1 cellular context compared by ENCODE assay signal in genomic region chr2:171433763-171434670, GRCh38.
TF ChIP-seq lines count a peak whose summit lies in the region.

Gene DCAF17, plus strand, starts transcription at chr2:171434226. Its CDS starts 352 bp downstream, at chr2:171434578.
Gene METTL8, minus strand, starts transcription at chr2:171433990. Its CDS starts 41,805 bp downstream, at chr2:171392185.

TF ChIP-seq in GM12878, 131 proteins besides CTCF, POLR2A, EP300 and RAD21 (continued from another document and continues in another):
- TF ChIP-seq E4F1 (IDR thresholded peaks at IDR 0.05; ENCODE audit: borderline replicate concordance, partially characterized antibody): peak; percentile 72
- TF ChIP-seq ZNF384 (IDR thresholded peaks at IDR 0.05; ENCODE audit: borderline replicate concordance, low read depth, low read length): no peak
- TF ChIP-seq TARDBP (IDR thresholded peaks at IDR 0.05; ENCODE audit: borderline replicate concordance): 0 out of 2 replicates have a peak, but pooled peaks have one; percentile 45
- TF ChIP-seq ETV6 (conservative IDR thresholded peaks at IDR 0.05 in 1 of 2, IDR thresholded peaks at IDR 0.05 in 1 of 2; ENCODE audit: borderline replicate concordance in 1 of 2, low read depth in 1 of 2): no peak; a peak in 1 of 4 replicates
- peak; percentile 86 for TF ChIP-seq NR2C1 (IDR thresholded peaks at IDR 0.05)
- no peak for TF ChIP-seq BMI1 (IDR thresholded peaks at IDR 0.05; ENCODE audit: borderline replicate concordance)
- TF ChIP-seq SRF (IDR thresholded peaks at IDR 0.05; ENCODE audit: low read depth in 2 of 2, low read length in 2 of 2): peak in 1 of 2 experiments; percentile 31; a peak in 1 of 4 replicates
- TF ChIP-seq HCFC1 (IDR thresholded peaks at IDR 0.05; ENCODE audit: low read length): peak; percentile 92
- peak; percentile 22 for TF ChIP-seq RELA (IDR thresholded peaks at IDR 0.05; ENCODE audit: borderline replicate concordance, partially characterized antibody)
- TF ChIP-seq FOXM1 (IDR thresholded peaks at IDR 0.05; ENCODE audit: low read depth, low read length): no peak; the same call in 1 of the 2 replicates
- peak; percentile 74; the same call in 1 of the 2 replicates for TF ChIP-seq SMAD5 (IDR thresholded peaks at IDR 0.05; ENCODE audit: low read depth)
- peak; percentile 26 for TF ChIP-seq SMAD1 (IDR thresholded peaks at IDR 0.05; ENCODE audit: low read depth, partially characterized antibody)
- TF ChIP-seq ZNF207 (IDR thresholded peaks at IDR 0.05; ENCODE audit: borderline replicate concordance): peak; percentile 88
- TF ChIP-seq ZNF687 (IDR thresholded peaks at IDR 0.05): peak; percentile 84; the same call in 1 of the 2 replicates
- peak; percentile 84 for TF ChIP-seq LARP7 (IDR thresholded peaks at IDR 0.05)
- 0 out of 2 replicates have a peak, but pooled peaks have one; percentile 28 for TF ChIP-seq PKNOX1 (IDR thresholded peaks at IDR 0.05)
- TF ChIP-seq IRF5 (IDR thresholded peaks at IDR 0.05; ENCODE audit: borderline replicate concordance): no peak
- TF ChIP-seq DPF2 (IDR thresholded peaks at IDR 0.05): peak; percentile 77; the same call in 1 of the 2 replicates
- TF ChIP-seq PML (IDR thresholded peaks at IDR 0.05; ENCODE audit: low read length): peak; percentile 84
- peak; percentile 89 for TF ChIP-seq POLR2AphosphoS5 (IDR thresholded peaks at IDR 0.05; ENCODE audit: low read length)
- TF ChIP-seq SMC3 (IDR thresholded peaks at IDR 0.05; ENCODE audit: borderline replicate concordance, low read length): peak; percentile 13; the same call in 1 of the 2 replicates
- TF ChIP-seq MYB (IDR thresholded peaks at IDR 0.05; ENCODE audit: borderline replicate concordance, low read depth, low read length): no peak
- peak; percentile 62 for TF ChIP-seq SIN3A (IDR thresholded peaks at IDR 0.05; ENCODE audit: low read depth, low read length)
- peak; percentile 73 for TF ChIP-seq TCF3 (IDR thresholded peaks at IDR 0.05; ENCODE audit: borderline replicate concordance, insufficient read depth, low read depth, low read length)
- peak; percentile 53; the same call in 1 of the 2 replicates for TF ChIP-seq TCF12 (IDR thresholded peaks at IDR 0.05; ENCODE audit: low read depth, low read length)
- 0 out of 2 replicates have a peak, but pooled peaks have one; percentile 78 for TF ChIP-seq ZNF217 (IDR thresholded peaks at IDR 0.05)
- TF ChIP-seq IKZF1 (conservative IDR thresholded peaks at IDR 0.05): peak; percentile 98
- no peak for TF ChIP-seq JUND (IDR thresholded peaks at IDR 0.05; ENCODE audit: low read depth, low read length)
- TF ChIP-seq ZNF622 (IDR thresholded peaks at IDR 0.05): no peak
- TF ChIP-seq USF1 (IDR thresholded peaks at IDR 0.05; ENCODE audit: borderline replicate concordance, extremely low read length, insufficient read depth, low read depth, low read length): peak; percentile 13
- TF ChIP-seq NR2F1 (conservative IDR thresholded peaks at IDR 0.05): peak; percentile 63
- TF ChIP-seq CHD4 (IDR thresholded peaks at IDR 0.05): no peak
- TF ChIP-seq STAT3 (IDR thresholded peaks at IDR 0.05; ENCODE audit: low read depth, low read length): no peak
- TF ChIP-seq CHD2 (IDR thresholded peaks at IDR 0.05; ENCODE audit: borderline replicate concordance, low read depth, low read length): peak; percentile 91
- no peak for TF ChIP-seq NFYA (IDR thresholded peaks at IDR 0.05; ENCODE audit: borderline replicate concordance, low read depth, low read length)
- TF ChIP-seq NRF1 (conservative IDR thresholded peaks at IDR 0.05; ENCODE audit: low read depth, low read length): peak; percentile 44
- TF ChIP-seq BACH1 (IDR thresholded peaks at IDR 0.05; ENCODE audit: borderline replicate concordance): peak; percentile 59; the same call in 1 of the 2 replicates
- TF ChIP-seq SMARCA5 (IDR thresholded peaks at IDR 0.05): peak; percentile 69
- no peak for TF ChIP-seq FOS (IDR thresholded peaks at IDR 0.05; ENCODE audit: borderline replicate concordance, extremely low read depth, insufficient read length)
- no peak for TF ChIP-seq ZBTB4 (CRISPR knock-in tag; IDR thresholded peaks at IDR 0.05)
- TF ChIP-seq JUNB (IDR thresholded peaks at IDR 0.05): 0 out of 2 replicates have a peak, but pooled peaks have one; percentile 13
- peak; percentile 49; the same call in 1 of the 2 replicates for TF ChIP-seq CREM (IDR thresholded peaks at IDR 0.05; ENCODE audit: low read depth)
- peak; percentile 73 for TF ChIP-seq SREBF1 (IDR thresholded peaks at IDR 0.05; ENCODE audit: low read length)
- TF ChIP-seq HDGF (IDR thresholded peaks at IDR 0.05): peak; percentile 82; the same call in 1 of the 2 replicates
- TF ChIP-seq BRCA1 (IDR thresholded peaks at IDR 0.05; ENCODE audit: low read depth, low read length): peak; percentile 60
- TF ChIP-seq CBX5 (IDR thresholded peaks at IDR 0.05; ENCODE audit: low read depth): peak; percentile 90; the same call in 1 of the 2 replicates
- no peak for TF ChIP-seq ESRRA (IDR thresholded peaks at IDR 0.05; ENCODE audit: low read length)
- peak; percentile 60 for TF ChIP-seq POU2F2 (IDR thresholded peaks at IDR 0.05; ENCODE audit: borderline replicate concordance, low read depth, low read length)
- TF ChIP-seq NKRF (conservative IDR thresholded peaks at IDR 0.05): peak; percentile 96
- peak; percentile 72 for TF ChIP-seq CREB1 (IDR thresholded peaks at IDR 0.05; ENCODE audit: low read depth)
- TF ChIP-seq POLR2AphosphoS2 (IDR thresholded peaks at IDR 0.05; ENCODE audit: low read depth, low read length): peak; percentile 77
- TF ChIP-seq ZBTB33 (IDR thresholded peaks at IDR 0.05): no peak
